ENCODE assay signal across 11 cellular contexts in the genomic region with DNA sequence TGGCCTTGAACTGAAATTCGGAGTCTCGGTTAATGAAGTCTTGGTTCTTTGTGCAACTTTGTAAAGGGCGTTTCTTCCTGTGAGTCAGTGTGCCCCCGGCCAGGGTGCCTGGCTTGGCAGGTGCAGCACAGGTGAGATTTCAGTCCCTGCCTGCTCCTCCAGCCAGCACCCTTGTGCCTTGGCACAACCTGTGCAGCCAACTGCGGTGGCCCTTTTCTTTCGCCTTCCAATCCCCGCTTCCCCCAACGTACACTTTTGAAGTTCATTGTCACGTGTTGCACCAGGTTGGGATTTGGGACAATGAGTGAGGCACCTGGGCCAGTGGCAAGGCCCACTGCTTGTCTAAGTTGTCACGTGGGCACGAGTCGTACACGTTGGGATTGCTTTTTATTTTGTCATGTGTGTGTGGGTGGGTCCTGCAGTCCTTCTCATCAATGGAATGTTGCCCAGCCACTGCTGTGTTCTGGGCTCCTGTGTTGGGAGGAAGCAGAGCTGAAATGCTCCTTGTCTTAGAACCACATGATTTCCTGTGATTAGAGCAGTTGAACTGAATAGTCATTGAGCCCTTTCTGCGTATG.
DNase-seq lines count a peak whose midpoint lies in the region; ATAC-seq and TF ChIP-seq lines count a peak whose summit lies in the region.
"Had no signal": no experiment of that assay in that cellular context is flagged by ENCODE, and none has a peak within 500 bp of the region (broad histone marks: within the 10 kb centered on the region; RNA-seq: fewer than 3 reads in every experiment).

No MANE protein-coding gene starts in this region.

- TF ChIP-seq POLR2A in sigmoid colon (IDR thresholded peaks at IDR 0.05): no peak

- TF ChIP-seq EP300 in sigmoid colon (IDR thresholded peaks at IDR 0.05): no peak

- H3K4me3 ChIP-seq in right atrium auricular region (no peak overlapping the region), aorta (ENCODE audit: low read length in 2 of 2) (no peak overlapping the region), sigmoid colon (no peak overlapping the region)

- H3K27me3 ChIP-seq in right atrium auricular region: no peaks in the 10 kb centered on the region
- no peaks in the 10 kb centered on the region for H3K27me3 ChIP-seq in aorta (ENCODE audit: control insufficient read depth in 1 of 2, insufficient read depth in 2 of 2, low read length in 1 of 2)
- H3K27me3 ChIP-seq in sigmoid colon: no peaks in the 10 kb centered on the region

- no peak overlapping the region for H3K27ac ChIP-seq in right atrium auricular region
- no peak overlapping the region for H3K27ac ChIP-seq in aorta (ENCODE audit: low read depth in 1 of 2, low read length in 2 of 2)
- H3K27ac ChIP-seq in sigmoid colon: peak overlapping the region in 1 of 4 donors; percentile 19

- WGBS in aorta, 2 donors: 79 to 84% methylated on average over 14 of the region's 14 CpGs
- WGBS in sigmoid colon, 2 donors: 83 to 89% methylated on average over 14 of the region's 14 CpGs

- peak overlapping the region; percentile 97 for H3K27ac Mint-ChIP-seq in activated naive CD8-positive, alpha-beta T cell treated with anti-CD3 and anti-CD28 coated beads, Interleukin-2, amount 10 ng/mL, durations not matched to agents 7 days and 5 days

- H3K27me3 Mint-ChIP-seq in activated naive CD8-positive, alpha-beta T cell treated with anti-CD3 and anti-CD28 coated beads, Interleukin-2, amount 10 ng/mL, durations not matched to agents 7 days and 5 days: no peaks in the 10 kb centered on the region

- intact Hi-C loops in left cardiac atrium (cut with DNase I) (no loop called here), aorta (cut with DNase I) (no loop called here), sigmoid colon (cut with DNase I) (no loop called here)

- peaks cover 83% of the 10 kb centered on the region for H3K36me3 Mint-ChIP-seq in activated naive CD8-positive, alpha-beta T cell treated with anti-CD3 and anti-CD28 coated beads, Interleukin-2, amount 10 ng/mL, durations not matched to agents 7 days and 5 days

- H3K4me1 ChIP-seq in right atrium auricular region: peaks cover 0 to 19% of the 10 kb centered on the region in 2 donors
- H3K4me1 ChIP-seq in aorta (ENCODE audit: control insufficient read depth in 1 of 2, insufficient read depth in 2 of 2, low read length in 2 of 2): peaks cover 0 to 5% of the 10 kb centered on the region in 2 donors
- peaks cover 0 to 17% (median 9%) of the 10 kb centered on the region in 4 donors for H3K4me1 ChIP-seq in sigmoid colon

- H3K4me3 Mint-ChIP-seq in activated naive CD8-positive, alpha-beta T cell treated with anti-CD3 and anti-CD28 coated beads, Interleukin-2, amount 10 ng/mL, durations not matched to agents 7 days and 5 days: peak overlapping the region; percentile 66

- peaks cover 9% of the 10 kb centered on the region for H3K9me3 Mint-ChIP-seq in activated naive CD8-positive, alpha-beta T cell treated with anti-CD3 and anti-CD28 coated beads, Interleukin-2, amount 10 ng/mL, durations not matched to agents 7 days and 5 days

- DNase-seq in left cardiac atrium (peak; percentile 50), right atrium auricular region (ENCODE audit: low spot score) (no peak), left lobe of liver (ENCODE audit: low spot score) (no peak), aorta (no peak), sigmoid colon (no peak), NCI-H2227 treated with DMSO at 0.1 percent for 48 hours (lab: John Stamatoyannopoulos, UW) (no peak)
- DNase-seq in activated naive CD8-positive, alpha-beta T cell treated with anti-CD3 and anti-CD28 coated beads, Interleukin-2, amount 10 ng/mL, durations not matched to agents 7 days and 5 days: no peak
- DNase-seq: midbrain; NCI-H2081; stimulated activated CD4-positive, alpha-beta T cell treated with anti-CD3 and anti-CD28 coated beads, Interleukin-4, amount 100 ng/mL, for 1 hour had no signal

- TF ChIP-seq CTCF in right atrium auricular region (IDR thresholded peaks at IDR 0.05) (no peak), sigmoid colon (IDR thresholded peaks at IDR 0.05) (no peak)

- peaks cover 78% of the 10 kb centered on the region for H3K4me1 Mint-ChIP-seq in activated naive CD8-positive, alpha-beta T cell treated with anti-CD3 and anti-CD28 coated beads, Interleukin-2, amount 10 ng/mL, durations not matched to agents 7 days and 5 days

- H3K36me3 ChIP-seq in right atrium auricular region (peaks cover 7% of the 10 kb centered on the region), aorta (ENCODE audit: control insufficient read depth in 1 of 2, insufficient read depth in 2 of 2, low read length in 1 of 2) (peaks cover 0 to 5% of the 10 kb centered on the region in 2 donors), sigmoid colon (peaks cover 0 to 44% (median 2%) of the 10 kb centered on the region in 4 donors)

- POLR2A ChIA-PET in activated naive CD8-positive, alpha-beta T cell treated with anti-CD3 and anti-CD28 coated beads, Interleukin-2, amount 10 ng/mL, durations not matched to agents 7 days and 5 days (lab: Charles Lee): interaction anchor here (1.0 to 5.1 kb wide), 3 partner anchors 85 to 242 kb away, joined by 3 to 52 read pairs (median 30); partner anchors contain the start of gene BHLHE40

- ATAC-seq in left cardiac atrium: peak; percentile 1 to 18
- peak; percentile 20 for ATAC-seq in activated naive CD8-positive, alpha-beta T cell treated with anti-CD3 and anti-CD28 coated beads, Interleukin-2, amount 10 ng/mL, durations not matched to agents 7 days and 5 days (ENCODE audit: low read depth)
- ATAC-seq in left lobe of liver: peak; percentile 8
- peak; percentile 36 for ATAC-seq in aorta (ENCODE audit: low FRiP score)
- no peak for ATAC-seq in HG02981 (IDR thresholded peaks at IDR 0.05; ENCODE audit: unreplicated experiment)

- H3K9me3 ChIP-seq in right atrium auricular region: no peaks in the 10 kb centered on the region
- no peaks in the 10 kb centered on the region for H3K9me3 ChIP-seq in aorta (ENCODE audit: control insufficient read depth, low read length)
- no peaks in the 10 kb centered on the region for H3K9me3 ChIP-seq in sigmoid colon
